In genomic region chr3:38800511-38800910, GRCh38 we compare ENCODE assay signal across 35 cellular contexts. TPM values are rescaled to one million over a fixed set of nuclear protein-coding genes. Genes with fewer than 3 reads are reported as not detected.
"Had no signal": no experiment of that assay in that cellular context is flagged by ENCODE, and none has a peak within 500 bp of the region (broad histone marks: within the 10 kb centered on the region; RNA-seq: fewer than 3 reads in every experiment).

No MANE protein-coding gene starts in this region.

- H3K4me3 ChIP-seq: coronary artery, esophagus squamous epithelium, gastroesophageal sphincter, heart right ventricle, hepatocyte had no signal

- H3K4me1 Mint-ChIP-seq: activated CD4-positive, alpha-beta memory T cell treated with anti-CD3 and anti-CD28 coated beads, Interleukin-2, amount 10 ng/mL, durations not matched to agents 7 days and 5 days; activated CD4-positive, alpha-beta T cell treated with anti-CD3 and anti-CD28 coated beads, Interleukin-2, amount 10 ng/mL, durations not matched to agents 7 days and 5 days; central memory CD8-positive, alpha-beta T cell had no signal

- ATAC-seq: activated T-cell treated with anti-CD3 and anti-CD28 coated beads, Interleukin-2, amount 50 U/mL, for 72 hours; effector memory CD8-positive, alpha-beta T cell; gastroesophageal sphincter; heart right ventricle had no signal

- H3K27ac ChIP-seq: brain microvascular endothelial cell, coronary artery, esophagus squamous epithelium, gastroesophageal sphincter, heart right ventricle, hepatocyte had no signal

- H3K27ac Mint-ChIP-seq: activated CD4-positive, alpha-beta memory T cell treated with anti-CD3 and anti-CD28 coated beads, Interleukin-2, amount 10 ng/mL, durations not matched to agents 7 days and 5 days; activated CD4-positive, alpha-beta T cell treated with anti-CD3 and anti-CD28 coated beads, Interleukin-2, amount 10 ng/mL, durations not matched to agents 7 days and 5 days; activated naive CD8-positive, alpha-beta T cell; activated T-cell treated with anti-CD3 and anti-CD28 coated beads, Interleukin-2, amount 50 U/mL, for 24 hours; activated T-cell treated with anti-CD3 and anti-CD28 coated beads, Interleukin-2, amount 50 U/mL, for 72 hours; effector memory CD8-positive, alpha-beta T cell had no signal

- H3K4me1 ChIP-seq: esophagus squamous epithelium, gastroesophageal sphincter had no signal

- H3K9me3 ChIP-seq: esophagus squamous epithelium, gastroesophageal sphincter, heart right ventricle had no signal

- H3K27me3 ChIP-seq: brain microvascular endothelial cell, esophagus squamous epithelium had no signal

- H3K4me2 ChIP-seq: hepatocyte had no signal

- FAIRE-seq: astrocyte, bronchial epithelial cell had no signal

- H3K27me3 Mint-ChIP-seq: activated CD4-positive, alpha-beta T cell treated with anti-CD3 and anti-CD28 coated beads, Interleukin-2, amount 10 ng/mL, durations not matched to agents 7 days and 5 days; central memory CD8-positive, alpha-beta T cell had no signal

- H3K36me3 ChIP-seq: brain microvascular endothelial cell, esophagus squamous epithelium, gastroesophageal sphincter, heart right ventricle had no signal

- H3K4me3 Mint-ChIP-seq: activated CD4-positive, alpha-beta memory T cell treated with anti-CD3 and anti-CD28 coated beads, Interleukin-2, amount 10 ng/mL, durations not matched to agents 7 days and 5 days; activated CD4-positive, alpha-beta T cell treated with anti-CD3 and anti-CD28 coated beads, Interleukin-2, amount 10 ng/mL, durations not matched to agents 7 days and 5 days; activated naive CD8-positive, alpha-beta T cell; activated T-cell treated with anti-CD3 and anti-CD28 coated beads, Interleukin-2, amount 50 U/mL, for 24 hours; activated T-cell treated with anti-CD3 and anti-CD28 coated beads, Interleukin-2, amount 50 U/mL, for 72 hours; central memory CD8-positive, alpha-beta T cell; effector memory CD8-positive, alpha-beta T cell had no signal

- H3K36me3 Mint-ChIP-seq: activated naive CD8-positive, alpha-beta T cell had no signal

- H2AFZ ChIP-seq: hepatocyte had no signal

- H3K9me3 Mint-ChIP-seq: activated CD4-positive, alpha-beta memory T cell treated with anti-CD3 and anti-CD28 coated beads, Interleukin-2, amount 10 ng/mL, durations not matched to agents 7 days and 5 days; activated CD4-positive, alpha-beta T cell treated with anti-CD3 and anti-CD28 coated beads, Interleukin-2, amount 10 ng/mL, durations not matched to agents 7 days and 5 days; activated T-cell treated with anti-CD3 and anti-CD28 coated beads, Interleukin-2, amount 50 U/mL, for 24 hours; activated T-cell treated with anti-CD3 and anti-CD28 coated beads, Interleukin-2, amount 50 U/mL, for 72 hours had no signal

- H3K79me2 ChIP-seq: hepatocyte had no signal

- DNase-seq: activated CD4-positive, alpha-beta memory T cell treated with anti-CD3 and anti-CD28 coated beads, Interleukin-2, amount 10 ng/mL, durations not matched to agents 7 days and 5 days; activated CD4-positive, alpha-beta T cell treated with anti-CD3 and anti-CD28 coated beads for 1 hour; activated CD4-positive, alpha-beta T cell treated with anti-CD3 and anti-CD28 coated beads for 4 hours; activated CD4-positive, alpha-beta T cell treated with anti-CD3 and anti-CD28 coated beads, Interleukin-2, amount 10 ng/mL, durations not matched to agents 7 days and 5 days; activated CD4-positive, alpha-beta T cell treated with anti-CD3 and anti-CD28 coated beads, Interleukin-2, amount 50 U/mL, for 4 hours; activated CD8-positive, alpha-beta memory T cell treated with anti-CD3 and anti-CD28 coated beads, Interleukin-2, amount 50 U/mL, for 48 hours; activated gamma-delta T cell treated with Interleukin-2 at 50 U/mL for 16 hours; activated naive CD4-positive, alpha-beta T cell treated with anti-CD3 and anti-CD28 coated beads, Interleukin-2, amount 50 U/mL, for 16 hours; activated naive CD4-positive, alpha-beta T cell treated with Interleukin-2 at 50 U/mL for 16 hours; activated T-cell treated with anti-CD3 and anti-CD28 coated beads for 4 hours; activated T-cell treated with anti-CD3 and anti-CD28 coated beads, Interleukin-2, amount 50 U/mL, for 24 hours; activated T-cell treated with anti-CD3 and anti-CD28 coated beads, Interleukin-2, amount 50 U/mL, for 72 hours; amniotic stem cell; anterior cingulate cortex; brain microvascular endothelial cell; dermis blood vessel endothelial cell; effector CD4-positive, alpha-beta T cell; effector memory CD8-positive, alpha-beta T cell; erythroblast; esophagus squamous epithelium; foreskin melanocyte; heart right ventricle; T-helper 2 cell had no signal

RNA-seq across cellular contexts. Expression of gene SCN10A, which starts 15.5 kb away (rescaled TPM):
- total RNA-seq: activated CD4-positive, alpha-beta memory T cell treated with anti-CD3 and anti-CD28 coated beads, Interleukin-2, amount 10 ng/mL, durations not matched to agents 7 days and 5 days; activated CD4-positive, alpha-beta T cell treated with anti-CD3 and anti-CD28 coated beads, Interleukin-2, amount 10 ng/mL, durations not matched to agents 7 days and 5 days; activated T-cell treated with anti-CD3 and anti-CD28 coated beads, Interleukin-2, amount 50 U/mL, for 72 hours; astrocyte; bronchial epithelial cell; cerebellum; dermis blood vessel endothelial cell; esophagus squamous epithelium; fibroblast of lung; fibroblast of villous mesenchyme; glomerular endothelial cell; hepatocyte had no signal
- polyA plus RNA-seq: adipose tissue, fibroblast of lung, hepatocyte had no signal
